In genomic region chr20:47257256-47257655, GRCh38 we compare ENCODE assay signal across 21 cellular contexts.
DNase-seq lines count a peak whose midpoint lies in the region; ATAC-seq and TF ChIP-seq lines count a peak whose summit lies in the region.
"Had no signal": no experiment of that assay in that cellular context is flagged by ENCODE, and none has a peak within 500 bp of the region (broad histone marks: within the 10 kb centered on the region; RNA-seq: fewer than 3 reads in every experiment).

No MANE protein-coding gene starts in this region.

- H3K27ac Mint-ChIP-seq in activated T-cell treated with anti-CD3 and anti-CD28 coated beads, Interleukin-2, amount 50 U/mL, for 24 hours, result peak overlapping the region; percentile 53
- H3K27ac Mint-ChIP-seq: activated CD4-positive, alpha-beta T cell treated with anti-CD3 and anti-CD28 coated beads for 36 hours had no signal

- no peak for DNase-seq in activated T-cell treated with anti-CD3 and anti-CD28 coated beads, Interleukin-2, amount 50 U/mL, for 24 hours
- no peak for DNase-seq in activated T-cell treated with anti-CD3 and anti-CD28 coated beads for 4 hours
- no peak for DNase-seq in RWPE2 (ENCODE audit: low spot score)
- no peak for DNase-seq in dorsolateral prefrontal cortex
- no peak for DNase-seq in prostate gland (ENCODE audit: low spot score)
- DNase-seq in gastrocnemius medialis, result no peak
- no peak for DNase-seq in KBM-7
- DNase-seq in stimulated activated CD4-positive, alpha-beta T cell treated with anti-CD3 and anti-CD28 coated beads, Interleukin-2, amount 100 ng/mL, for 24 hours, result no peak
- DNase-seq: activated CD4-positive, alpha-beta T cell treated with anti-CD3 and anti-CD28 coated beads for 36 hours; activated gamma-delta T cell treated with Interleukin-2 at 50 U/mL for 16 hours; BE2C; cortex of kidney; NCI-H1048; NCI-H748 treated with DMSO at 0.1 percent for 48 hours; small intestine; T-helper 9 cell had no signal

- H3K4me3 Mint-ChIP-seq in activated T-cell treated with anti-CD3 and anti-CD28 coated beads, Interleukin-2, amount 50 U/mL, for 24 hours, result no peak overlapping the region
- H3K4me3 Mint-ChIP-seq: activated CD4-positive, alpha-beta T cell treated with anti-CD3 and anti-CD28 coated beads for 36 hours had no signal

- in situ Hi-C loops in gastrocnemius medialis (cut with MboI; ENCODE audit: low sequenced_read_pairs in 4 of 4), result loop anchor here in 1 of 4 donors (25.0 kb wide), 1 partner anchor 355 kb away; no protein-coding TSS in a partner anchor
- in situ Hi-C loops in KBM-7 (cut with MboI; ENCODE audit: low pct_unique_long_range_greater_than_20kb, low sequenced_read_pairs), result no loop called here

- TF ChIP-seq POLR2A in prostate gland (IDR thresholded peaks at IDR 0.05), result no peak
- TF ChIP-seq POLR2A in gastrocnemius medialis (IDR thresholded peaks at IDR 0.05), result no peak

- no peaks in the 10 kb centered on the region for H3K27me3 Mint-ChIP-seq in activated T-cell treated with anti-CD3 and anti-CD28 coated beads, Interleukin-2, amount 50 U/mL, for 24 hours
- H3K27me3 Mint-ChIP-seq: activated CD4-positive, alpha-beta T cell treated with anti-CD3 and anti-CD28 coated beads for 36 hours had no signal

- peaks cover 35% of the 10 kb centered on the region for H3K4me1 Mint-ChIP-seq in activated T-cell treated with anti-CD3 and anti-CD28 coated beads, Interleukin-2, amount 50 U/mL, for 24 hours (ENCODE audit: low read depth)

- no peaks in the 10 kb centered on the region for H3K9me3 ChIP-seq in RWPE2 (ENCODE audit: severe bottlenecking)
- no peaks in the 10 kb centered on the region for H3K9me3 ChIP-seq in prostate gland
- H3K9me3 ChIP-seq in gastrocnemius medialis, result no peaks in the 10 kb centered on the region
- H3K9me3 ChIP-seq: BE2C, HAP-1 had no signal

- H3K36me3 ChIP-seq in RWPE2 (ENCODE audit: low read depth), result peaks cover 95% of the 10 kb centered on the region
- H3K36me3 ChIP-seq in prostate gland, result no peaks in the 10 kb centered on the region
- H3K36me3 ChIP-seq in gastrocnemius medialis, result peaks cover 0 to 17% of the 10 kb centered on the region in 2 donors

- H3K4me1 ChIP-seq in RWPE2 (ENCODE audit: insufficient read depth, poor library complexity, severe bottlenecking), result no peaks in the 10 kb centered on the region
- H3K4me1 ChIP-seq in prostate gland (replicated peaks), result peaks cover 10% of the 10 kb centered on the region
- peaks cover 12 to 23% of the 10 kb centered on the region in 2 donors for H3K4me1 ChIP-seq in gastrocnemius medialis
- H3K4me1 ChIP-seq: HAP-1 had no signal

- ATAC-seq in RWPE2 (ENCODE audit: low read depth) (peak; percentile 7; the same call in 2 of the 3 replicates), gastrocnemius medialis (no peak)
- ATAC-seq: activated CD4-positive, alpha-beta T cell treated with anti-CD3 and anti-CD28 coated beads for 36 hours; left lobe of liver had no signal

- H3K27me3 ChIP-seq in RWPE2 (ENCODE audit: insufficient read depth, poor library complexity, severe bottlenecking) (no peaks in the 10 kb centered on the region), dorsolateral prefrontal cortex (no peaks in the 10 kb centered on the region), prostate gland (replicated peaks; ENCODE audit: insufficient read depth) (no peaks in the 10 kb centered on the region), gastrocnemius medialis (no peaks in the 10 kb centered on the region)
- H3K27me3 ChIP-seq: BE2C had no signal

- H3K27ac ChIP-seq in RWPE2 (ENCODE audit: poor library complexity, severe bottlenecking) (no peak overlapping the region), dorsolateral prefrontal cortex (peak overlapping the region in 32 of 59 donors; percentile 0 to 78 (median 46)), prostate gland (peak overlapping the region; percentile 67 to 71), gastrocnemius medialis (peak overlapping the region in 2 of 4 donors; percentile 35 to 42)
- H3K27ac ChIP-seq: 22Rv1, HL-60, parathyroid adenoma had no signal

- H3K4me3 ChIP-seq in RWPE2 (ENCODE audit: severe bottlenecking), result no peak overlapping the region
- no peak overlapping the region for H3K4me3 ChIP-seq in dorsolateral prefrontal cortex
- H3K4me3 ChIP-seq in prostate gland, result no peak overlapping the region
- no peak overlapping the region for H3K4me3 ChIP-seq in gastrocnemius medialis
- H3K4me3 ChIP-seq: HAP-1 had no signal

- intact Hi-C loops in dorsolateral prefrontal cortex (cut with DNase I) (no loop called here), prostate gland (cut with DNase I) (no loop called here), gastrocnemius medialis (cut with DNase I; ENCODE audit: low total_unique reads) (no loop called here)

- WGBS in prostate gland, result 98% methylated on average over 1 of the region's 1 CpG

- no peaks in the 10 kb centered on the region for H3K9me3 Mint-ChIP-seq in activated T-cell treated with anti-CD3 and anti-CD28 coated beads, Interleukin-2, amount 50 U/mL, for 24 hours

- peaks cover 84% of the 10 kb centered on the region for H3K36me3 Mint-ChIP-seq in activated T-cell treated with anti-CD3 and anti-CD28 coated beads, Interleukin-2, amount 50 U/mL, for 24 hours (ENCODE audit: low read depth)

- TF ChIP-seq CTCF in RWPE2 (IDR thresholded peaks at IDR 0.05; ENCODE audit: poor library complexity, severe bottlenecking), result no peak
- no peak for TF ChIP-seq CTCF in dorsolateral prefrontal cortex (IDR thresholded peaks at IDR 0.05 in 54 of 56, conservative IDR thresholded peaks at IDR 0.05 in 2 of 56; ENCODE audit: low read depth in 1 of 56, partially characterized antibody in 56 of 56)
- no peak for TF ChIP-seq CTCF in prostate gland (IDR thresholded peaks at IDR 0.05)
- no peak for TF ChIP-seq CTCF in gastrocnemius medialis (IDR thresholded peaks at IDR 0.05 in 4 of 5, conservative IDR thresholded peaks at IDR 0.05 in 1 of 5)
